Comparison of ENCODE assay signal across 17 cellular contexts in the genomic region with DNA sequence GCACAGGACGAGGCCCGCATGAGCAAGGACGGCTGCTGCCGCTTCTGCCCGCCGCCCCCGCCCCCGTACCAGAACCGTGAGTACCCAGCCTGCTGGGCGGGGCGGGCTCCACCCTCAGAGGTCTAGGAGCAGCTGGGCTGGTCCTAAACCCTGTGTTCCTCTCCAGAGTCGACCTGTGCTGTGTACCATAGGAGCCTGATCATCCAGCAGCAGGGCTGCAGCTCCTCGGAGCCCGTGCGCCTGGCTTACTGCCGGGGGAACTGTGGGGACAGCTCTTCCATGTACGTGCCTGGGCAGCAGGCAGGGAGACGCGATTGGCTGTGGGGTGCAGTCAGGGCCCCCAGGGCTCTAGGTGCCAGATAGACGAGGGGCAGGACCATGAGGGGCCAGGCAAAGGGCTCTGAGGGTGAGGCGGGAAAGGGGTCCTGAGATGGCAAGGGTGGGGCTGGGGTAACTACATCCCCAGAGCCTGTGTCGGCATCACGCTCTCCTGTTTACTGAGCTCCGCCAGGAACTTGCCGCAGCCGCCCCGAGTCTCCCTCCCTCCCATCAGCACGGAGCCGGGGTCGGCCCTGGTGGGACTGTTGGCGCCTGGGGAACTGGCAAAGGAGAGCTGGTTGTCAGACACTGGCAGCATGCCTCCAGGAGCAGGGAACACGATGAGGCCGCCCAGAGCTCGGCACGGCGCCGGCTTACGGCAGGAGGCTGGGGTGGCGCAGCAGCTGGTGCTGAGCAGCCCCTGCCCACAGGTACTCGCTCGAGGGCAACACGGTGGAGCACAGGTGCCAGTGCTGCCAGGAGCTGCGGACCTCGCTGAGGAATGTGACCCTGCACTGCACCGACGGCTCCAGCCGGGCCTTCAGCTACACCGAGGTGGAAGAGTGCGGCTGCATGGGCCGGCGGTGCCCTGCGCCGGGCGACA. TPM values are rescaled to one million over a fixed set of nuclear protein-coding genes. Genes with fewer than 3 reads are reported as not detected.
DNase-seq lines count a peak whose midpoint lies in the region; ATAC-seq, FAIRE-seq and TF ChIP-seq lines count a peak whose summit lies in the region.
"Had no signal": no experiment of that assay in that cellular context is flagged by ENCODE, and none has a peak within 500 bp of the region (broad histone marks: within the 10 kb centered on the region; RNA-seq: fewer than 3 reads in every experiment).

No MANE protein-coding gene starts in this region.

- TF ChIP-seq POLR2A in GM12892 (IDR thresholded peaks at IDR 0.05; ENCODE audit: low read depth, low read length): no peak

- H3K27ac Mint-ChIP-seq in endodermal cell: no peak overlapping the region
- H3K27ac Mint-ChIP-seq in progenitor cell of endocrine pancreas: no peak overlapping the region
- H3K27ac Mint-ChIP-seq in immature natural killer cell: no peak overlapping the region
- H3K27ac Mint-ChIP-seq: activated T-helper 1 cell treated with anti-CD3 and anti-CD28 coated beads, Interleukin-12 subunit alpha, Interleukin-12 subunit beta, Interleukin-2, Interleukin-4 antibody, amounts not matched to agents 30 ng/mL and 10 ng/mL and 1 ng/mL, durations not matched to agents 14 hours and 24 hours and 36 hours had no signal

- no peaks in the 10 kb centered on the region for H3K36me3 ChIP-seq in endodermal cell (ENCODE audit: control insufficient read depth, insufficient read depth, low read length)
- H3K36me3 ChIP-seq: MG63 had no signal

- peak; percentile 27 for DNase-seq in activated CD4-positive, CD25-positive, alpha-beta regulatory T cell treated with anti-CD3 and anti-CD28 coated beads, Interleukin-2, amount 50 U/mL, for 72 hours
- peak; percentile 8 for DNase-seq in GM12892 (ENCODE audit: insufficient read length)
- DNase-seq in endodermal cell: peak; percentile 45
- peak; percentile 8 for DNase-seq in progenitor cell of endocrine pancreas (ENCODE audit: low spot score, unreplicated experiment)
- no peak for DNase-seq in A172 (ENCODE audit: low spot score)
- no peak for DNase-seq in immature natural killer cell
- DNase-seq: activated CD4-positive, alpha-beta T cell treated with anti-CD3 and anti-CD28 coated beads, Interleukin-2, amount 50 U/mL, for 1 hour; MG63; midbrain; nucleus accumbens had no signal

- no peak for FAIRE-seq in GM12892 (lab: Jason Lieb, UNC)
- FAIRE-seq: HTR-8/SVneo, RCC 7860 had no signal

- H3K36me3 Mint-ChIP-seq in endodermal cell (ENCODE audit: low read depth): no peaks in the 10 kb centered on the region
- no peaks in the 10 kb centered on the region for H3K36me3 Mint-ChIP-seq in progenitor cell of endocrine pancreas (ENCODE audit: insufficient read depth)
- no peaks in the 10 kb centered on the region for H3K36me3 Mint-ChIP-seq in immature natural killer cell

- H3K27me3 Mint-ChIP-seq in endodermal cell (ENCODE audit: insufficient read depth): no peaks in the 10 kb centered on the region
- peaks cover 4% of the 10 kb centered on the region for H3K27me3 Mint-ChIP-seq in progenitor cell of endocrine pancreas
- no peaks in the 10 kb centered on the region for H3K27me3 Mint-ChIP-seq in immature natural killer cell (ENCODE audit: low read depth in 3 of 3)

- H3K9me3 ChIP-seq in endodermal cell (ENCODE audit: control insufficient read depth, low read length): peaks cover 3% of the 10 kb centered on the region
- H3K9me3 ChIP-seq: MG63 had no signal

- H3K4me3 ChIP-seq in endodermal cell (ENCODE audit: low read length): no peak overlapping the region
- H3K4me3 ChIP-seq: MG63 had no signal

- H3K9me3 Mint-ChIP-seq in endodermal cell (no peaks in the 10 kb centered on the region), progenitor cell of endocrine pancreas (ENCODE audit: low read depth) (no peaks in the 10 kb centered on the region), immature natural killer cell (no peaks in the 10 kb centered on the region)
- H3K9me3 Mint-ChIP-seq: activated T-helper 1 cell treated with anti-CD3 and anti-CD28 coated beads, Interleukin-12 subunit alpha, Interleukin-12 subunit beta, Interleukin-2, Interleukin-4 antibody, amounts not matched to agents 30 ng/mL and 10 ng/mL and 1 ng/mL, durations not matched to agents 14 hours and 24 hours and 36 hours had no signal

- H3K9ac ChIP-seq in endodermal cell (ENCODE audit: extremely low read depth, low read length, poor library complexity, severe bottlenecking): no peak overlapping the region

- TF ChIP-seq CTCF in endodermal cell (conservative IDR thresholded peaks at IDR 0.05) (no peak), progenitor cell of endocrine pancreas (IDR thresholded peaks at IDR 0.05; ENCODE audit: unreplicated experiment) (no peak)

- H3K4me1 Mint-ChIP-seq in endodermal cell: no peaks in the 10 kb centered on the region
- H3K4me1 Mint-ChIP-seq in progenitor cell of endocrine pancreas (ENCODE audit: low read depth): no peaks in the 10 kb centered on the region
- no peaks in the 10 kb centered on the region for H3K4me1 Mint-ChIP-seq in immature natural killer cell

- 90 to 92% methylated on average over 37 to 54 of the region's 54 CpGs for WGBS in endodermal cell (ENCODE audit: insufficient coverage in 1 of 2, insufficient read length in 1 of 2), 2 experiments

- no peak for ATAC-seq in activated CD4-positive, CD25-positive, alpha-beta regulatory T cell treated with anti-CD3 and anti-CD28 coated beads, Interleukin-2, amount 50 U/mL, for 24 hours
- ATAC-seq in HG02759 (IDR thresholded peaks at IDR 0.05; ENCODE audit: unreplicated experiment): no peak

- H3K27ac ChIP-seq in endodermal cell (ENCODE audit: low read depth, low read length): no peak overlapping the region
- H3K27ac ChIP-seq: dorsolateral prefrontal cortex had no signal

- no peaks in the 10 kb centered on the region for H3K4me1 ChIP-seq in endodermal cell (ENCODE audit: control insufficient read depth, insufficient read depth, low read length)

- no peaks in the 10 kb centered on the region for H3K27me3 ChIP-seq in endodermal cell (ENCODE audit: control insufficient read depth, insufficient read depth, low read length, poor library complexity, severe bottlenecking)

- H3K4me3 Mint-ChIP-seq in endodermal cell (no peak overlapping the region), progenitor cell of endocrine pancreas (ENCODE audit: low read depth) (no peak overlapping the region), immature natural killer cell (no peak overlapping the region)
- H3K4me3 Mint-ChIP-seq: activated T-helper 1 cell treated with anti-CD3 and anti-CD28 coated beads, Interleukin-12 subunit alpha, Interleukin-12 subunit beta, Interleukin-2, Interleukin-4 antibody, amounts not matched to agents 30 ng/mL and 10 ng/mL and 1 ng/mL, durations not matched to agents 14 hours and 24 hours and 36 hours had no signal

RNA-seq across cellular contexts. Expression of a gene that starts 22.9 kb away (rescaled TPM):
- polyA plus RNA-seq in GM12892 (2012; ENCODE audit: missing spikeins): 0.02 TPM
- total RNA-seq in endodermal cell: not detected
- polyA plus RNA-seq in endodermal cell (2013, experiment 1 of 2): 0.04 TPM
- polyA plus RNA-seq in endodermal cell (2013, experiment 2 of 2): 0.04 TPM
- not detected in 2 replicates for total RNA-seq in progenitor cell of endocrine pancreas
- not detected in 2 replicates for total RNA-seq in A172 (2014; rRNA removed; shearing (Covaris generic))
- not detected for polyA plus RNA-seq in immature natural killer cell
- total RNA-seq: activated T-helper 1 cell treated with anti-CD3 and anti-CD28 coated beads, Interleukin-12 subunit alpha, Interleukin-12 subunit beta, Interleukin-2, Interleukin-4 antibody, amounts not matched to agents 30 ng/mL and 10 ng/mL and 1 ng/mL, durations not matched to agents 14 hours and 24 hours and 36 hours; temporal lobe had no signal

RNA-seq across cellular contexts. Expression of a gene that starts 42.2 kb away (rescaled TPM):
- polyA plus RNA-seq in GM12892 (2012; ENCODE audit: missing spikeins): not detected
- total RNA-seq in endodermal cell (not detected), progenitor cell of endocrine pancreas (0.02 TPM in 1 of 2 replicates, not detected in the other)
- polyA plus RNA-seq in endodermal cell (2013, experiment 1 of 2): not detected
- polyA plus RNA-seq in endodermal cell (2013, experiment 2 of 2): not detected
- not detected in 2 replicates for total RNA-seq in A172 (2014; rRNA removed; shearing (Covaris generic))
- polyA plus RNA-seq in immature natural killer cell: not detected
- total RNA-seq: activated T-helper 1 cell treated with anti-CD3 and anti-CD28 coated beads, Interleukin-12 subunit alpha, Interleukin-12 subunit beta, Interleukin-2, Interleukin-4 antibody, amounts not matched to agents 30 ng/mL and 10 ng/mL and 1 ng/mL, durations not matched to agents 14 hours and 24 hours and 36 hours had no signal

Comparison
In these comparisons a context has a peak if more than half of its experiments do, and no peak if none do; other contexts are left out.
1. DNase-seq: peak in activated CD4-positive, CD25-positive, alpha-beta regulatory T cell treated with anti-CD3 and anti-CD28 coated beads, Interleukin-2, amount 50 U/mL, for 72 hours (single experiment), GM12892 (single experiment), endodermal cell (single experiment) and progenitor cell of endocrine pancreas (single experiment); none in A172 (single experiment) and immature natural killer cell (0 of 3).